In genomic region chr16:88700636-88701482, GRCh38 we compare ENCODE assay signal across 9 cellular contexts. TPM values are rescaled to one million over a fixed set of nuclear protein-coding genes. Genes with fewer than 3 reads are reported as not detected.
DNase-seq lines count a peak whose midpoint lies in the region; ATAC-seq and TF ChIP-seq lines count a peak whose summit lies in the region.
"Had no signal": no experiment of that assay in that cellular context is flagged by ENCODE, and none has a peak within 500 bp of the region (broad histone marks: within the 10 kb centered on the region; RNA-seq: fewer than 3 reads in every experiment).

No MANE protein-coding gene starts in this region.

- peak; percentile 57 for TF ChIP-seq POLR2A in GM18505 (IDR thresholded peaks at IDR 0.05; ENCODE audit: borderline replicate concordance, extremely low read depth, insufficient read depth, insufficient read length)

- TF ChIP-seq CTCF in right atrium auricular region (IDR thresholded peaks at IDR 0.05) = no peak

- ATAC-seq in GM18505 (IDR thresholded peaks at IDR 0.05; ENCODE audit: unreplicated experiment) (peak; percentile 58), HG03025 (IDR thresholded peaks at IDR 0.05; ENCODE audit: low FRiP score, unreplicated experiment) (peak; percentile 49)

- H3K4me1 ChIP-seq in SJSA1 (replicated peaks) (peaks cover 39% of the 10 kb centered on the region), right atrium auricular region (peaks cover 0 to 57% of the 10 kb centered on the region in 2 donors)

- H3K27me3 ChIP-seq in SJSA1 (replicated peaks) (no peaks in the 10 kb centered on the region), right atrium auricular region (no peaks in the 10 kb centered on the region)

- no peak overlapping the region for H3K4me3 ChIP-seq in SJSA1
- peak overlapping the region in 1 of 2 donors; percentile 0 for H3K4me3 ChIP-seq in right atrium auricular region

- H3K27ac ChIP-seq in SJSA1 (peak overlapping the region; percentile 40), right atrium auricular region (peak overlapping the region; percentile 56 to 57)
- H3K27ac ChIP-seq: VCaP had no signal

- DNase-seq in SJSA1 (ENCODE audit: low read depth in 1 of 2, low spot score in 2 of 2) (peak; percentile 91 to 98), right atrium auricular region (ENCODE audit: low spot score) (peak; percentile 93), DMS 273 (lab: John Stamatoyannopoulos, UW; ENCODE audit: unreplicated experiment) (no peak), NCI-H128 (lab: John Stamatoyannopoulos, UW; ENCODE audit: unreplicated experiment) (no peak)
- peak; percentile 92 for DNase-seq in activated naive CD4-positive, alpha-beta T cell treated with anti-CD3 and anti-CD28 coated beads, Interleukin-2, amount 50 U/mL, for 16 hours
- peak; percentile 86 to 95 for DNase-seq in stimulated activated CD4-positive, alpha-beta T cell treated with anti-CD3 and anti-CD28 coated beads, Interleukin-15, amount 100 ng/mL, for 48 hours (ENCODE audit: low read depth in 2 of 2)

- H3K9me3 ChIP-seq in SJSA1 (replicated peaks) (no peaks in the 10 kb centered on the region), right atrium auricular region (no peaks in the 10 kb centered on the region)

- H3K36me3 ChIP-seq in SJSA1 (peaks cover 37% of the 10 kb centered on the region), right atrium auricular region (peaks cover 42% of the 10 kb centered on the region)

RNA-seq across cellular contexts. Expression of gene RNF166, which starts 5.3 kb away (rescaled TPM):
- 25.0 and 32.4 TPM in 2 replicates for total RNA-seq in SJSA1 (2014; rRNA removed; shearing (Covaris generic))
- 10 to 100 TPM; 16.9 to 19.4 TPM for total RNA-seq in right atrium auricular region

RNA-seq across cellular contexts. Expression of gene CTU2, which starts 5.4 kb away (rescaled TPM):
- total RNA-seq in SJSA1 (2014; rRNA removed; shearing (Covaris generic)) = 17.9 and 20.4 TPM in 2 replicates
- total RNA-seq in right atrium auricular region = 1 to 10 TPM; 7.1 to 8.2 TPM

RNA-seq across cellular contexts. Expression of gene SNAI3, which starts 14.6 kb away (rescaled TPM):
- 0.05 TPM in 1 of 2 replicates, not detected in the other for total RNA-seq in SJSA1 (2014; rRNA removed; shearing (Covaris generic))
- 1 to 10 TPM; 1.0 to 1.6 TPM for total RNA-seq in right atrium auricular region

RNA-seq across cellular contexts. Expression of gene MVD, which starts 38.0 kb away (rescaled TPM):
- 38.4 and 42.6 TPM in 2 replicates for total RNA-seq in SJSA1 (2014; rRNA removed; shearing (Covaris generic))
- total RNA-seq in right atrium auricular region = 10 to 100 TPM; 21.5 to 23.1 TPM

RNA-seq across cellular contexts. Expression of gene CYBA, which starts 50.0 kb away (rescaled TPM):
- total RNA-seq in SJSA1 (2014; rRNA removed; shearing (Covaris generic)) = not detected in 2 replicates
- total RNA-seq in right atrium auricular region = 100 to 1,000 TPM in 1 of 2 donors, 10 to 100 TPM in 1; 82.0 to 132 TPM

Comparison
In these comparisons a context has a peak if more than half of its experiments do, and no peak if none do; other contexts are left out.
1. DNase-seq: peak in SJSA1 (2 of 2), activated naive CD4-positive, alpha-beta T cell treated with anti-CD3 and anti-CD28 coated beads, Interleukin-2, amount 50 U/mL, for 16 hours (single experiment), right atrium auricular region (single experiment) and stimulated activated CD4-positive, alpha-beta T cell treated with anti-CD3 and anti-CD28 coated beads, Interleukin-15, amount 100 ng/mL, for 48 hours (2 of 2); none in DMS 273 (single experiment) and NCI-H128 (single experiment).